Comparison of ENCODE assay signal across 30 cellular contexts in the genomic region with DNA sequence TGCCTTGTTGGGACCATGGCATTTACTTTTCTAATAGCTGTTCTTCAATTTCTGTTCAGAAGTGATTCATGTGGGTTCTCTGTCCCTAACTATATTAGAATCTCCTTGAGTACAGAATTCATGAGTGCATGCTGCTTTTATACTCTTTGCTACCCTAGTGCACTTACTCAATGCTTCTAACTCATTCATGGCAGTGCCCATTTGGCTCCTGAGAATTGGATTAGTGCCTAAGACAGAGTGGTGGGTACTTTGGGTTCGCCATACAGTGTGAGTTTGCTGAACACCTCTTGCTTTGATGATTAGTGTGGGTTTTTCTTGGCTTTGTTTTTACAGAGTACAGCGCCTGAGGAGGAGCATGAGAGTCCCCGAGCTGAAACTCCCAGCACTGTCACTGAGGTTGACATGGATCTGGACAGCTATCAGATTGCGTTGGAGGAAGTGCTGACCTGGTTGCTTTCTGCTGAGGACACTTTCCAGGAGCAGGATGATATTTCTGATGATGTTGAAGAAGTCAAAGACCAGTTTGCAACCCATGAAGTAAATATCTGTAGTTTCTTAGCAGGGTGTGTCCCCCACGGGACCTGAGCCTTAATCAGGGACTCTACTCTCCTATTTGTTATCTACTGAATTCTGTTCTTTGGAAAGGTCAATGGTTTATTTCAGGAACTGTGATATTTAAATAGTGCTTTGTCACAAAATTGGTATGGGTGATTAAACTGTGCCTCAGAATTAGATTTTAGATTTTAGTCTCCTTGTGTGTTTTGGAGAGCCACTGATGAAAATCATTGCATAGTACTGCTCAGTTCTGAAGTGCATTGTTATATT.
DNase-seq lines count a peak whose midpoint lies in the region; ATAC-seq and TF ChIP-seq lines count a peak whose summit lies in the region.
"Had no signal": no experiment of that assay in that cellular context is flagged by ENCODE, and none has a peak within 500 bp of the region (broad histone marks: within the 10 kb centered on the region; RNA-seq: fewer than 3 reads in every experiment).

No MANE protein-coding gene starts in this region.

- no peak overlapping the region for H3K4me3 ChIP-seq in cardiac muscle cell
- H3K4me3 ChIP-seq in lower lobe of right lung: no peak overlapping the region
- H3K4me3 ChIP-seq: A549, breast epithelium, smooth muscle cell, transverse colon had no signal

- H3K27me3 Mint-ChIP-seq in natural killer cell (ENCODE audit: low read depth in 2 of 2) (no peaks in the 10 kb centered on the region), CD14-positive monocyte (ENCODE audit: low read depth in 3 of 3) (no peaks in the 10 kb centered on the region)
- H3K27me3 Mint-ChIP-seq in natural killer cell treated with Interleukin-12 subunit alpha and Interleukin-12 subunit beta and Interleukin-15 and Interleukin-18, amount 100 ng/mL, for 72 hours: no peaks in the 10 kb centered on the region
- H3K27me3 Mint-ChIP-seq: activated CD4-positive, alpha-beta T cell treated with anti-CD3 and anti-CD28 coated beads, Interleukin-2, amount 10 ng/mL, durations not matched to agents 24 days and 14 days had no signal

- intact Hi-C loops in natural killer cell (cut with micrococcal nuclease): no loop called here
- intact Hi-C loops in lower lobe of right lung (cut with DNase I): no loop called here
- intact Hi-C loops in CD14-positive monocyte (cut with micrococcal nuclease): no loop called here

- H3K9me3 Mint-ChIP-seq in natural killer cell (no peaks in the 10 kb centered on the region), CD14-positive monocyte (peaks cover 5 to 20% (median 10%) of the 10 kb centered on the region in 7 donors)
- H3K9me3 Mint-ChIP-seq in natural killer cell treated with Interleukin-12 subunit alpha and Interleukin-12 subunit beta and Interleukin-15 and Interleukin-18, amount 100 ng/mL, for 72 hours: no peaks in the 10 kb centered on the region

- no peak for TF ChIP-seq CTCF in natural killer cell (IDR thresholded peaks at IDR 0.05)
- no peak for TF ChIP-seq CTCF in cardiac muscle cell (IDR thresholded peaks at IDR 0.05; ENCODE audit: low read depth, low read length)
- no peak for TF ChIP-seq CTCF in lower lobe of right lung (IDR thresholded peaks at IDR 0.05)
- TF ChIP-seq CTCF in CD14-positive monocyte (IDR thresholded peaks at IDR 0.05): no peak

- peaks cover 15% of the 10 kb centered on the region for H3K4me1 ChIP-seq in cardiac muscle cell (ENCODE audit: low read depth)
- H3K4me1 ChIP-seq in lower lobe of right lung: peaks cover 8% of the 10 kb centered on the region
- H3K4me1 ChIP-seq: BE2C, breast epithelium, Caco-2, transverse colon had no signal

- H3K36me3 Mint-ChIP-seq in natural killer cell (peaks cover 43% of the 10 kb centered on the region), CD14-positive monocyte (peaks cover 71 to 84% of the 10 kb centered on the region in 2 donors)
- peaks cover 49% of the 10 kb centered on the region for H3K36me3 Mint-ChIP-seq in natural killer cell treated with Interleukin-12 subunit alpha and Interleukin-12 subunit beta and Interleukin-15 and Interleukin-18, amount 100 ng/mL, for 72 hours

- H3K4me1 Mint-ChIP-seq in natural killer cell (peaks cover 27 to 31% of the 10 kb centered on the region in 2 donors), CD14-positive monocyte (no peaks in the 10 kb centered on the region)
- peaks cover 17 to 25% of the 10 kb centered on the region in 2 donors for H3K4me1 Mint-ChIP-seq in natural killer cell treated with Interleukin-12 subunit alpha and Interleukin-12 subunit beta and Interleukin-15 and Interleukin-18, amount 100 ng/mL, for 72 hours (ENCODE audit: low read depth in 2 of 2)

- DNase-seq in natural killer cell (no peak), cardiac muscle cell (ENCODE audit: low read depth in 1 of 2, low spot score in 1 of 2) (no peak), lower lobe of right lung (no peak), pons (ENCODE audit: low spot score) (no peak), CD14-positive monocyte (ENCODE audit: low spot score) (no peak)
- DNase-seq in natural killer cell treated with Interleukin-12 subunit alpha and Interleukin-12 subunit beta and Interleukin-15 and Interleukin-18, amount 100 ng/mL, for 72 hours (ENCODE audit: low spot score): no peak
- no peak for DNase-seq in stimulated activated CD8-positive, alpha-beta memory T cell treated with anti-CD3 and anti-CD28 coated beads, Interleukin-4, amount 100 ng/mL, for 48 hours
- DNase-seq: activated CD4-positive, alpha-beta T cell treated with anti-CD3 and anti-CD28 coated beads, Interleukin-2, amount 10 ng/mL, durations not matched to agents 24 days and 14 days; activated naive CD4-positive, alpha-beta T cell treated with anti-CD3 and anti-CD28 coated beads for 36 hours; amniotic stem cell; BE2C; Caco-2; DMS79; effector memory CD4-positive, alpha-beta T cell; erythroblast; GF-D8; head of caudate nucleus; mesenchymal stem cell; NCI-H1092 treated with DMSO at 0.1 percent for 48 hours; NCI-H2029 treated with DMSO at 0.1 percent for 48 hours; NCI-H226; NCI-H774; stimulated activated CD4-positive, alpha-beta T cell treated with anti-CD3 and anti-CD28 coated beads, Interleukin-1b, Interleukin-23, amount 100 ng/mL, for 48 hours; transverse colon; WERI-Rb-1 had no signal

- H3K27ac Mint-ChIP-seq in natural killer cell (peak overlapping the region; percentile 65 to 67), CD14-positive monocyte (peak overlapping the region in 3 of 7 donors; percentile 4 to 60 (median 47))
- peak overlapping the region in 1 of 2 donors; percentile 62 for H3K27ac Mint-ChIP-seq in natural killer cell treated with Interleukin-12 subunit alpha and Interleukin-12 subunit beta and Interleukin-15 and Interleukin-18, amount 100 ng/mL, for 72 hours
- H3K27ac Mint-ChIP-seq: activated CD4-positive, alpha-beta T cell treated with anti-CD3 and anti-CD28 coated beads, Interleukin-2, amount 10 ng/mL, durations not matched to agents 24 days and 14 days; activated naive CD4-positive, alpha-beta T cell treated with anti-CD3 and anti-CD28 coated beads for 36 hours; activated T-helper 1 cell treated with anti-CD3 and anti-CD28 coated beads, Interleukin-12 subunit alpha, Interleukin-12 subunit beta, Interleukin-2, Interleukin-4 antibody, amounts not matched to agents 30 ng/mL and 10 ng/mL and 1 ng/mL, durations not matched to agents 14 hours and 24 hours and 36 hours had no signal

- H3K9me3 ChIP-seq in cardiac muscle cell (ENCODE audit: low read depth): no peaks in the 10 kb centered on the region
- H3K9me3 ChIP-seq in lower lobe of right lung: no peaks in the 10 kb centered on the region
- H3K9me3 ChIP-seq: A549, BE2C, breast epithelium, transverse colon had no signal

- no peak overlapping the region for H3K4me3 Mint-ChIP-seq in natural killer cell
- H3K4me3 Mint-ChIP-seq in natural killer cell treated with Interleukin-12 subunit alpha and Interleukin-12 subunit beta and Interleukin-15 and Interleukin-18, amount 100 ng/mL, for 72 hours: no peak overlapping the region
- no peak overlapping the region for H3K4me3 Mint-ChIP-seq in CD14-positive monocyte
- H3K4me3 Mint-ChIP-seq: activated CD4-positive, alpha-beta T cell treated with anti-CD3 and anti-CD28 coated beads, Interleukin-2, amount 10 ng/mL, durations not matched to agents 24 days and 14 days; activated naive CD4-positive, alpha-beta T cell treated with anti-CD3 and anti-CD28 coated beads for 36 hours; activated T-helper 1 cell treated with anti-CD3 and anti-CD28 coated beads, Interleukin-12 subunit alpha, Interleukin-12 subunit beta, Interleukin-2, Interleukin-4 antibody, amounts not matched to agents 30 ng/mL and 10 ng/mL and 1 ng/mL, durations not matched to agents 14 hours and 24 hours and 36 hours had no signal

- ATAC-seq in natural killer cell (no peak), lower lobe of right lung (no peak), GM21825 (IDR thresholded peaks at IDR 0.05; ENCODE audit: unreplicated experiment) (no peak)
- ATAC-seq in natural killer cell treated with Interleukin-12 subunit alpha and Interleukin-12 subunit beta and Interleukin-15 and Interleukin-18, amount 100 ng/mL, for 72 hours: no peak
- ATAC-seq: A549 had no signal

- H3K36me3 ChIP-seq in cardiac muscle cell (peaks cover 32% of the 10 kb centered on the region), lower lobe of right lung (peaks cover 73% of the 10 kb centered on the region)
- H3K36me3 ChIP-seq: BE2C, WERI-Rb-1 had no signal

- H3K27ac ChIP-seq in cardiac muscle cell: peak overlapping the region; percentile 50
- H3K27ac ChIP-seq in lower lobe of right lung: peak overlapping the region; percentile 5
- H3K27ac ChIP-seq: A549, breast epithelium, transverse colon, WERI-Rb-1 had no signal

- no peaks in the 10 kb centered on the region for H3K27me3 ChIP-seq in cardiac muscle cell
- H3K27me3 ChIP-seq in lower lobe of right lung (ENCODE audit: low read depth): no peaks in the 10 kb centered on the region
- H3K27me3 ChIP-seq: breast epithelium, transverse colon had no signal
